16 cellular contexts compared by ENCODE assay signal in the genomic region with DNA sequence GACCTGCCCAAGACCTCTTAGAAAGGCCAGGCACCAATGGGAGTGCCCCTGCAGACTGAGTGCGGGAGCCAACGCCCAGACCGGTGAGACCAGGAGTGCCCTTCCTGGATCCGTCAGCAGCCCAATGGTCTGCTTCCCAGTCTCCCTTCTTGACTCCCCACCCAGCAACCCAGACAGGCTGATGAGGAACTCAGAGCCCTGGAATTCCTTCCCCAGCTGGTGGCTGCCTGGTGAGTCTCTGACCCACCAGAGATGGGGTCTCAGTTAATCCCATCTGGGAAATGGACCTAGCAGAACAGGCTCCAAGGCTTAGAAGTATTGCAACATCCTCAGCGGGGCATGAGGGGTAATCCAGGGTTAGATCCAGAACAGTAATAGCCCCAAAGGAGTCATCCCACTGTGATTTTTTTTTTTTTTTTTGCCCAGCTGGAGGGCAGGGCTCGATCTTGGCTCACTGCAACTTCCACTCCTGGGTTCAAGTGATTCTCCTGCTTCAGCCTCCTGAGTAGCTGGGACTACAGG. TPM values are rescaled to one million over a fixed set of nuclear protein-coding genes. Genes with fewer than 3 reads are reported as not detected.
A peak's percentile ranks its signal among the peaks of the same experiment; 100 is the strongest.
DNase-seq lines count a peak whose midpoint lies in the region; ATAC-seq and TF ChIP-seq lines count a peak whose summit lies in the region.
"Had no signal": no experiment of that assay in that cellular context is flagged by ENCODE, and none has a peak within 500 bp of the region (broad histone marks: within the 10 kb centered on the region; RNA-seq: fewer than 3 reads in every experiment).

No MANE protein-coding gene starts in this region.

- H3K27me3 Mint-ChIP-seq in activated T-helper 17 cell treated with anti-CD3 and anti-CD28 coated beads, Interleukin-2, amount 50 U/mL, for 72 hours, result peaks cover 7% of the 10 kb centered on the region
- H3K27me3 Mint-ChIP-seq in naive thymus-derived CD8-positive, alpha-beta T cell, result peaks cover 0 to 9% (median 0%) of the 10 kb centered on the region in 5 donors

- H3K4me1 Mint-ChIP-seq in activated T-helper 17 cell treated with anti-CD3 and anti-CD28 coated beads, Interleukin-2, amount 50 U/mL, for 72 hours, result peaks cover 12% of the 10 kb centered on the region
- H3K4me1 Mint-ChIP-seq in naive thymus-derived CD8-positive, alpha-beta T cell, result peaks cover 11 to 21% (median 17%) of the 10 kb centered on the region in 4 donors

- no peaks in the 10 kb centered on the region for H3K36me3 ChIP-seq in right atrium auricular region
- no peaks in the 10 kb centered on the region for H3K36me3 ChIP-seq in mucosa of descending colon (ENCODE audit: low read depth)
- H3K36me3 ChIP-seq in vagina, result no peaks in the 10 kb centered on the region

- H3K27ac ChIP-seq in right atrium auricular region (no peak overlapping the region), vagina (peak overlapping the region; percentile 3)

- H3K4me1 ChIP-seq in right atrium auricular region (peaks cover 0 to 11% of the 10 kb centered on the region in 2 donors), mucosa of descending colon (ENCODE audit: low read depth) (peaks cover 19% of the 10 kb centered on the region), vagina (peaks cover 9% of the 10 kb centered on the region)

- ATAC-seq in Right ventricle myocardium inferior, result no peak
- ATAC-seq in activated T-helper 17 cell treated with anti-CD3 and anti-CD28 coated beads, Interleukin-2, amount 50 U/mL, for 72 hours (replicated peaks), result no peak
- ATAC-seq in mucosa of descending colon, result peak; percentile 83
- ATAC-seq in naive thymus-derived CD8-positive, alpha-beta T cell, result no peak

- no peak for TF ChIP-seq POLR2A in vagina (IDR thresholded peaks at IDR 0.05)

- intact Hi-C loops in Right ventricle myocardium inferior (cut with DNase I), result no loop called here
- intact Hi-C loops in mucosa of descending colon (cut with DNase I, micrococcal nuclease), result no loop called here
- intact Hi-C loops in vagina (cut with DNase I), result no loop called here

- DNase-seq in Right ventricle myocardium inferior (ENCODE audit: missing footprints), result peak; percentile 45
- no peak for DNase-seq in right atrium auricular region (ENCODE audit: low spot score)
- DNase-seq in mucosa of descending colon, result peak; percentile 87 to 90 (median 88)
- DNase-seq in vagina (ENCODE audit: extremely low spot score in 2 of 2), result no peak
- no peak for DNase-seq in NCI-H510A treated with DMSO at 0.1 percent for 48 hours (lab: John Stamatoyannopoulos, UW)
- no peak for DNase-seq in DMS53 (lab: John Stamatoyannopoulos, UW)
- DNase-seq in naive thymus-derived CD8-positive, alpha-beta T cell, result no peak
- DNase-seq: DMS153; NCI-H1436 treated with DMSO at 0.1 percent for 48 hours; NCI-H2227 treated with DMSO at 0.1 percent for 48 hours; stimulated activated CD4-positive, alpha-beta T cell treated with anti-CD3 and anti-CD28 coated beads, Interleukin-4, amount 100 ng/mL, for 24 hours had no signal

- H3K36me3 Mint-ChIP-seq in activated T-helper 17 cell treated with anti-CD3 and anti-CD28 coated beads, Interleukin-2, amount 50 U/mL, for 72 hours (ENCODE audit: low read depth), result no peaks in the 10 kb centered on the region
- no peaks in the 10 kb centered on the region for H3K36me3 Mint-ChIP-seq in naive thymus-derived CD8-positive, alpha-beta T cell
- H3K36me3 Mint-ChIP-seq: memory B cell had no signal

- H3K9me3 Mint-ChIP-seq in activated T-helper 17 cell treated with anti-CD3 and anti-CD28 coated beads, Interleukin-2, amount 50 U/mL, for 72 hours, result no peaks in the 10 kb centered on the region
- H3K9me3 Mint-ChIP-seq in naive thymus-derived CD8-positive, alpha-beta T cell, result no peaks in the 10 kb centered on the region
- H3K9me3 Mint-ChIP-seq: activated T-helper 2 cell treated with anti-CD3 and anti-CD28 coated beads, Interferon-gamma antibody, Interleukin-2, Interleukin-4, amounts not matched to agents 10 μg/mL and 5 μg/mL and 100 μg/mL, durations not matched to agents 14 hours and 24 hours and 36 hours; memory B cell had no signal

- peak overlapping the region; percentile 86 for H3K4me3 Mint-ChIP-seq in activated T-helper 17 cell treated with anti-CD3 and anti-CD28 coated beads, Interleukin-2, amount 50 U/mL, for 72 hours
- H3K4me3 Mint-ChIP-seq in naive thymus-derived CD8-positive, alpha-beta T cell, result peak overlapping the region in 5 of 10 donors; percentile 24 to 86 (median 46)
- H3K4me3 Mint-ChIP-seq: memory B cell had no signal

- H3K4me3 ChIP-seq in right atrium auricular region (no peak overlapping the region), mucosa of descending colon (no peak overlapping the region), vagina (no peak overlapping the region)

- peak overlapping the region; percentile 79 for H3K27ac Mint-ChIP-seq in activated T-helper 17 cell treated with anti-CD3 and anti-CD28 coated beads, Interleukin-2, amount 50 U/mL, for 72 hours
- peak overlapping the region in 2 of 10 donors; percentile 6 to 28 for H3K27ac Mint-ChIP-seq in naive thymus-derived CD8-positive, alpha-beta T cell
- H3K27ac Mint-ChIP-seq: memory B cell had no signal

- POLR2A ChIA-PET in naive thymus-derived CD8-positive, alpha-beta T cell (lab: Charles Lee), result no interaction called here

- H3K9me3 ChIP-seq in right atrium auricular region, result no peaks in the 10 kb centered on the region
- H3K9me3 ChIP-seq in mucosa of descending colon, result no peaks in the 10 kb centered on the region
- no peaks in the 10 kb centered on the region for H3K9me3 ChIP-seq in vagina

- H3K27me3 ChIP-seq in right atrium auricular region (no peaks in the 10 kb centered on the region), vagina (no peaks in the 10 kb centered on the region)

- TF ChIP-seq CTCF in right atrium auricular region (IDR thresholded peaks at IDR 0.05) (no peak), mucosa of descending colon (IDR thresholded peaks at IDR 0.05) (no peak), vagina (IDR thresholded peaks at IDR 0.05) (no peak)

RNA-seq across cellular contexts. Expression of gene RASAL1, which starts 1.5 kb away (rescaled TPM):
- not detected for total RNA-seq in Right ventricle myocardium inferior
- not detected for total RNA-seq in right atrium auricular region
- 10 to 100 TPM in 1 of 2 donors, 1 to 10 TPM in 1; 1.0 to 21.3 TPM for total RNA-seq in activated T-helper 17 cell treated with anti-CD3 and anti-CD28 coated beads, Interleukin-2, amount 50 U/mL, for 72 hours
- total RNA-seq in mucosa of descending colon, result 1 to 10 TPM; 3.3 to 7.9 (median 6.5) TPM
- 11.0 TPM for total RNA-seq in vagina
- total RNA-seq in naive thymus-derived CD8-positive, alpha-beta T cell, result under 1 TPM; 0.44 to 0.47 TPM
- polyA plus RNA-seq in naive thymus-derived CD8-positive, alpha-beta T cell, result under 1 TPM; 0.13 to 0.76 (median 0.23) TPM
- total RNA-seq: aorta had no signal
- polyA plus RNA-seq: aorta had no signal

RNA-seq across cellular contexts. Expression of gene CFAP73, which starts 12.5 kb away (rescaled TPM):
- total RNA-seq in Right ventricle myocardium inferior, result not detected
- total RNA-seq in right atrium auricular region, result not detected
- total RNA-seq in activated T-helper 17 cell treated with anti-CD3 and anti-CD28 coated beads, Interleukin-2, amount 50 U/mL, for 72 hours, result 1 to 10 TPM in 1 of 2 donors, under 1 TPM in 1; 0.32 to 1.2 TPM
- under 1 TPM in 1 of 3 donors, not detected in 2; 0.34 TPM for total RNA-seq in mucosa of descending colon
- total RNA-seq in vagina, result not detected
- under 1 TPM in 1 of 2 experiments, not detected in 1; 0.39 TPM for total RNA-seq in naive thymus-derived CD8-positive, alpha-beta T cell
- not detected for polyA plus RNA-seq in naive thymus-derived CD8-positive, alpha-beta T cell
- total RNA-seq: activated T-helper 2 cell treated with anti-CD3 and anti-CD28 coated beads, Interferon-gamma antibody, Interleukin-2, Interleukin-4, amounts not matched to agents 10 μg/mL and 5 μg/mL and 100 μg/mL, durations not matched to agents 14 hours and 24 hours and 36 hours; aorta; SK-MEL-5 had no signal

RNA-seq across cellular contexts. Expression of gene DDX54, which starts 48.2 kb away (rescaled TPM):
- total RNA-seq in Right ventricle myocardium inferior (38.5 TPM), right atrium auricular region (10 to 100 TPM; 35.1 to 38.0 TPM), mucosa of descending colon (10 to 100 TPM; 46.4 to 60.6 (median 53.2) TPM), vagina (52.5 TPM)
- 10 to 100 TPM; 47.4 to 86.9 TPM for total RNA-seq in activated T-helper 17 cell treated with anti-CD3 and anti-CD28 coated beads, Interleukin-2, amount 50 U/mL, for 72 hours
- total RNA-seq in naive thymus-derived CD8-positive, alpha-beta T cell, result 10 to 100 TPM; 76.1 to 81.8 TPM
- 10 to 100 TPM; 17.9 to 38.2 (median 24.3) TPM for polyA plus RNA-seq in naive thymus-derived CD8-positive, alpha-beta T cell

RNA-seq across cellular contexts. Expression of gene RITA1, which starts 48.5 kb away (rescaled TPM):
- total RNA-seq in Right ventricle myocardium inferior (18.1 TPM), right atrium auricular region (10 to 100 TPM; 18.2 to 25.4 TPM), mucosa of descending colon (10 to 100 TPM; 13.0 to 17.0 (median 14.9) TPM), vagina (14.5 TPM)
- total RNA-seq in activated T-helper 17 cell treated with anti-CD3 and anti-CD28 coated beads, Interleukin-2, amount 50 U/mL, for 72 hours, result 10 to 100 TPM; 14.2 to 23.9 TPM
- total RNA-seq in naive thymus-derived CD8-positive, alpha-beta T cell, result 10 to 100 TPM; 12.8 to 17.1 TPM
- polyA plus RNA-seq in naive thymus-derived CD8-positive, alpha-beta T cell, result 10 to 100 TPM; 22.9 to 26.2 (median 24.6) TPM

Comparison
In these comparisons a context has a peak if more than half of its experiments do, and no peak if none do; other contexts are left out.
1. DNase-seq: peak in Right ventricle myocardium inferior (single experiment) and mucosa of descending colon (3 of 3); none in right atrium auricular region (single experiment), vagina (0 of 2), NCI-H510A treated with DMSO at 0.1 percent for 48 hours (single experiment), DMS53 (single experiment) and naive thymus-derived CD8-positive, alpha-beta T cell (0 of 10).